Comparison of ENCODE assay signal across 2 cellular contexts in the genomic region with DNA sequence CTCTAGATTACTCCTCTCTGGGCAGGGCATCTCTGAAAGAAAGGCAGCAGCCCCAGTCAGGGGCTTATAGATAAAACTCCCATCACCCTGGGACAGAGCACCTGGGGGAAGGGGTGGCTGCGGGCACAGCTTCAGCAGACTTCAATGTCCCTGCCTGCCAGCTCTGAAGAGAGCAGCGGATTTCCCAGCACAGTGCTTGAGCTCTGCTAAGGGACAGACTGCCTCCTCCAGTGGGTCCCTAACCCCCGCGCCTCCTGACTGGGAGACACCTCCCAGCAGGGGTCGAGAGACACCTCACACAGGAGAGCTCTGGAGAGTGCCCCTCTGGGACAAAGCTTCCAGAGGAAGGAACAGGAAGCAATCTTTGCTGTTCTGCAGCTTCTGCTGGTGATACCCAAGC. TPM values are rescaled to one million over a fixed set of nuclear protein-coding genes. Genes with fewer than 3 reads are reported as not detected.
"Had no signal": no experiment of that assay in that cellular context is flagged by ENCODE, and none has a peak within 500 bp of the region (broad histone marks: within the 10 kb centered on the region; RNA-seq: fewer than 3 reads in every experiment).

No MANE protein-coding gene starts in this region.

RNA-seq across cellular contexts. Expression of gene CCDC181, which starts 18.9 kb away (rescaled TPM):
- total RNA-seq: GM23248, HFFc6 had no signal
